22 cellular contexts compared by ENCODE assay signal in the genomic region with DNA sequence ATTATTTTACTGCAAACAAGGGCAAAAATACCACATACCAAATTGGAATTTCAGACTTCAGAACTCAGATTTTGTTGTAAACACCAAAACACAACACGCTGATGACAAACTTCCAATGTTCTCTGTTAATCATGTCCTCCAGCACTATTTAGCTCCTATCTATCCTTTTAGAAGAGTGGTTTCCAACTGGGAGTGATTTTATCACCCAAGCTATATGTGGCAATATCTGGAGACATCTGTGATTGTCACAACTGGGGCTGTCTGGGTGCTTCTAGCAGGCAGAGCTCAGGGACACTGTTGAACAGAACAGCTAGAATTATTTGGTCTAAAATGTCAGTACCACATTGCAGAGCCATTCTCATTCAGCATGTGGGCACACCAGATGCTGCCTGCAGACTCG.
"Had no signal": no experiment of that assay in that cellular context is flagged by ENCODE, and none has a peak within 500 bp of the region (broad histone marks: within the 10 kb centered on the region; RNA-seq: fewer than 3 reads in every experiment).

No MANE protein-coding gene starts in this region.

- ATAC-seq: Panc1, PC-3, T-cell had no signal

- H3K9me3 Mint-ChIP-seq: T-cell; T-helper 1 cell treated with Interleukin-12 subunit alpha and Interleukin-12 subunit beta and Interleukin-4 antibody, amounts not matched to agents 30 μg/mL and 1 μg/mL, for 36 hours had no signal

- H3K4me3 Mint-ChIP-seq: T-cell; T-helper 1 cell treated with Interleukin-12 subunit alpha and Interleukin-12 subunit beta and Interleukin-4 antibody, amounts not matched to agents 30 μg/mL and 1 μg/mL, for 36 hours had no signal

- H3K27me3 Mint-ChIP-seq: T-cell had no signal

- H3K27ac Mint-ChIP-seq: T-cell; T-helper 1 cell treated with Interleukin-12 subunit alpha and Interleukin-12 subunit beta and Interleukin-4 antibody, amounts not matched to agents 30 μg/mL and 1 μg/mL, for 36 hours had no signal

- FAIRE-seq: HTR-8/SVneo had no signal

- H3K27ac ChIP-seq: HL-60, RWPE1 had no signal

- DNase-seq: KBM-7, NCI-H1105, NCI-H1417, NCI-H1436 treated with DMSO at 0.1 percent for 48 hours, NCI-H1694, NCI-H187 treated with DMSO at 0.1 percent for 48 hours, NCI-H2029 treated with DMSO at 0.1 percent for 48 hours, NCI-H2107, NCI-H2227 treated with DMSO at 0.1 percent for 48 hours, NCI-H446, NCI-H510A, NCI-H524 treated with DMSO at 0.1 percent for 48 hours, NCI-H774, PC-3, SHP77, SW 1271, T-cell had no signal
